Comparison of ENCODE assay signal across 19 cellular contexts in genomic region chr3:144820726-144821125, GRCh38.
"Had no signal": no experiment of that assay in that cellular context is flagged by ENCODE, and none has a peak within 500 bp of the region (broad histone marks: within the 10 kb centered on the region; RNA-seq: fewer than 3 reads in every experiment).

No MANE protein-coding gene starts in this region.

- FAIRE-seq: endothelial cell of umbilical vein, frontal cortex, islet of Langerhans, keratinocyte had no signal

- H3K36me3 ChIP-seq: colonic mucosa, esophagus muscularis mucosa, gastroesophageal sphincter, heart left ventricle, left lung, lower lobe of right lung had no signal

- H3K4me1 ChIP-seq: colonic mucosa, esophagus muscularis mucosa, foreskin keratinocyte, gastroesophageal sphincter, heart left ventricle, left lung, lower lobe of right lung had no signal

- H3K27ac ChIP-seq: colonic mucosa, esophagus muscularis mucosa, foreskin keratinocyte, gastroesophageal sphincter, heart left ventricle, left lung, lower lobe of right lung had no signal

- ATAC-seq: gastroesophageal sphincter, heart left ventricle, left cardiac atrium, left lung, left ventricle myocardium superior, lower lobe of right lung, mucosa of descending colon had no signal

- H3K9me3 ChIP-seq: colonic mucosa, esophagus muscularis mucosa, gastroesophageal sphincter, heart left ventricle, left lung, lower lobe of right lung, mucosa of descending colon had no signal

- H3K27me3 ChIP-seq: colonic mucosa, esophagus muscularis mucosa, foreskin keratinocyte, gastroesophageal sphincter, heart left ventricle, left lung had no signal

- H3K4me3 ChIP-seq: colonic mucosa, esophagus muscularis mucosa, gastroesophageal sphincter, heart left ventricle, left lung, lower lobe of right lung, mucosa of descending colon had no signal

- DNase-seq: colonic mucosa; cortex of kidney; effector CD8-positive, alpha-beta T cell; foreskin keratinocyte; heart left ventricle; hippocampal formation; left cardiac atrium; left lung; left ventricle myocardium superior; lower lobe of right lung; mesenchymal stem cell; mucosa of descending colon; naive B cell had no signal
